In the genomic region with DNA sequence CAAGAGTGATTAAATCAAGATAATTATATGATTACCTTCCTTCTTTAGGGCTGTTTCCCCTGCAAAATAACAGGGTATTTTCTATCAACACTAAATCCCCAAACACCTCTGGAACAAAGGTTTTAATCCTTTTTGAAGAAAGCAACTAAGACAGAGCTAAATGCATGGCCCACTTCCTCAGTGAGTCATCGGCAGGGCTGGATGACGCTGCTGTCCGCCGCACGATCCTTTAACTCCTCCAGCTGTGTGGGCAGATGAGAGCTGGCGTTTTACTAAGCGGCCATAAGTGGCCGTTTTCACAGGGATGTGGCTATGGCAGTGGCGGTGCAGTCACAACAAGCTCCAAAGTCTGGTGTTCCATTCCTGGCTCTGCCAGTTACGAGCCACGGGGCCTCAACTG, we compare ENCODE assay signal across 18 cellular contexts.
DNase-seq lines count a peak whose midpoint lies in the region; ATAC-seq and TF ChIP-seq lines count a peak whose summit lies in the region.
"Had no signal": no experiment of that assay in that cellular context is flagged by ENCODE, and none has a peak within 500 bp of the region (broad histone marks: within the 10 kb centered on the region; RNA-seq: fewer than 3 reads in every experiment).

No MANE protein-coding gene starts in this region.

- no peak overlapping the region for H2AFZ ChIP-seq in Karpas-422 (ENCODE audit: low read length)

- no peak for ATAC-seq in heart left ventricle
- ATAC-seq: left lobe of liver, T-helper 17 cell had no signal

- H3K4me3 ChIP-seq in SJSA1 (no peak overlapping the region), fibroblast of mammary gland (ENCODE audit: control insufficient read depth, low read depth, low read length) (no peak overlapping the region), heart left ventricle (no peak overlapping the region), Karpas-422 (ENCODE audit: low read length) (no peak overlapping the region)
- H3K4me3 ChIP-seq: right atrium auricular region, tibial artery had no signal

- intact Hi-C loops in heart left ventricle (cut with DNase I): no loop called here

- TF ChIP-seq CTCF in fibroblast of mammary gland (conservative IDR thresholded peaks at IDR 0.05; ENCODE audit: control insufficient read depth, insufficient read depth, low read depth, low read length): no peak
- TF ChIP-seq CTCF in heart left ventricle (IDR thresholded peaks at IDR 0.05): no peak

- H3K79me2 ChIP-seq in Karpas-422 (ENCODE audit: low read length): no peaks in the 10 kb centered on the region

- peaks cover 11% of the 10 kb centered on the region for H3K36me3 ChIP-seq in SJSA1
- H3K36me3 ChIP-seq in heart left ventricle: peaks cover 0 to 17% (median 7%) of the 10 kb centered on the region in 9 donors
- no peaks in the 10 kb centered on the region for H3K36me3 ChIP-seq in Karpas-422 (ENCODE audit: insufficient read depth, low read length)
- H3K36me3 ChIP-seq: tibial artery had no signal

- H3K27ac ChIP-seq in SJSA1 (peak overlapping the region; percentile 43), heart left ventricle (no peak overlapping the region), Karpas-422 (ENCODE audit: low read length) (no peak overlapping the region)
- H3K27ac ChIP-seq: 22Rv1, right atrium auricular region, tibial artery had no signal

- no peaks in the 10 kb centered on the region for H4K20me1 ChIP-seq in Karpas-422 (ENCODE audit: insufficient read depth, low read depth, low read length)

- no peaks in the 10 kb centered on the region for H3K27me3 ChIP-seq in SJSA1 (replicated peaks)
- no peaks in the 10 kb centered on the region for H3K27me3 ChIP-seq in heart left ventricle
- H3K27me3 ChIP-seq in Karpas-422 (ENCODE audit: low read length): no peaks in the 10 kb centered on the region
- H3K27me3 ChIP-seq: right atrium auricular region, tibial artery had no signal

- no peak overlapping the region for H3K4me2 ChIP-seq in Karpas-422 (ENCODE audit: low read depth, low read length, poor library complexity, severe bottlenecking)

- H3K4me1 ChIP-seq in SJSA1 (replicated peaks) (peaks cover 10% of the 10 kb centered on the region), heart left ventricle (peaks cover 0 to 5% (median 0%) of the 10 kb centered on the region in 12 donors), Karpas-422 (ENCODE audit: low read length) (no peaks in the 10 kb centered on the region)
- H3K4me1 ChIP-seq: right atrium auricular region had no signal

- no peak overlapping the region for H3K9ac ChIP-seq in Karpas-422 (ENCODE audit: low read length)

- DNase-seq in DMS53 (lab: John Stamatoyannopoulos, UW) (peak; percentile 15), DMS53 treated with DMSO at 0.1 percent for 48 hours (lab: John Stamatoyannopoulos, UW; ENCODE audit: unreplicated experiment) (no peak), SJSA1 (ENCODE audit: low read depth in 1 of 2, low spot score in 2 of 2) (peak; percentile 61 to 70), fibroblast of mammary gland (ENCODE audit: low read depth) (peak; percentile 76), heart left ventricle (no peak), NCI-H526 (lab: John Stamatoyannopoulos, UW) (no peak), Karpas-422 (no peak), NCI-H2107 (lab: John Stamatoyannopoulos, UW) (no peak)
- DNase-seq: activated CD4-positive, alpha-beta T cell treated with anti-CD3 and anti-CD28 coated beads for 4 hours; cerebellar nuclear complex; hippocampal formation; NCI-H1436; NCI-H446 treated with DMSO at 0.1 percent for 48 hours; T-helper 17 cell; tibial artery had no signal

- 89 to 91% (median 90%) methylated on average over 11 of the region's 11 CpGs for WGBS in heart left ventricle, 4 donors

- no peak for TF ChIP-seq POLR2A in heart left ventricle (IDR thresholded peaks at IDR 0.05)

- H3K9me3 ChIP-seq in SJSA1 (replicated peaks) (no peaks in the 10 kb centered on the region), heart left ventricle (no peaks in the 10 kb centered on the region), Karpas-422 (ENCODE audit: low read length) (no peaks in the 10 kb centered on the region)
- H3K9me3 ChIP-seq: right atrium auricular region, tibial artery had no signal

- no peaks in the 10 kb centered on the region for H3K9me2 ChIP-seq in Karpas-422 (replicated peaks; ENCODE audit: insufficient read depth, low read length)

Comparison
In these comparisons a context has a peak if more than half of its experiments do, and no peak if none do; other contexts are left out.
1. DNase-seq: peak in DMS53 (single experiment), SJSA1 (2 of 2) and fibroblast of mammary gland (single experiment); none in DMS53 treated with DMSO at 0.1 percent for 48 hours (single experiment), heart left ventricle (0 of 5), NCI-H526 (0 of 2), Karpas-422 (single experiment) and NCI-H2107 (single experiment).